Comparison of ENCODE assay signal across 5 cellular contexts in the genomic region with DNA sequence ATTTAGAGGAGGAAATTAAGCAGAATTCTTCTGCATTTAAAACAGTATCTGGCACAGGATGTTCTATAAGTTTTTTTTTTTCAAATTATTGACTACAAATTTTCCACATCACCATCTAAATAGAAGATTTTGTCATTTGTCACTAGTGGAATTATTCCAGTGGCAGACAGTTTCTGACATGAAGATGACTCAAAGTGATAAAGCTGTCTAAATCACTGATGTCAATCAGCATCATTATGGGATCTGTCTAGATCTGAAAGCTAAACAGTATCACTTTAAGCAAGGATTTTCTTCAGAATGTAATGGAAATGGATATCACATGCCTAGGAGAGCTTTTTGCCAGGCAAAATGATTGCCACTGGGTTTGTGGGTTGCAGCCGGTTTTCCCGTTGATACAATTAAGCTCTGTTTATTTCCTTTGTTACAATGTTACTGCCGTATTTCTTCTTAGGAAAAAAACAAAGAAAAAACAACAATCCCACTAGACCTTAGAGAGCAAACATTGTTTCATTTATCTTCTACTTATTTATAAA.
"Had no signal": no experiment of that assay in that cellular context is flagged by ENCODE, and none has a peak within 500 bp of the region (broad histone marks: within the 10 kb centered on the region; RNA-seq: fewer than 3 reads in every experiment).

No MANE protein-coding gene starts in this region.

- H3K4me1 ChIP-seq: HAP-1 had no signal

- H3K9me3 ChIP-seq: HAP-1 had no signal

- H3K27ac ChIP-seq: HL-60 had no signal

- DNase-seq: GOT3, H7, HFFc6 had no signal

- H3K36me3 ChIP-seq: HAP-1 had no signal

- H3K4me3 ChIP-seq: HAP-1 had no signal
